Comparison of ENCODE assay signal across 1 cellular context in genomic region chr6:32113386-32114352, GRCh38.
TF ChIP-seq lines count a peak whose summit lies in the region.

No MANE protein-coding gene starts in this region.

TF ChIP-seq in K562, 482 proteins besides CTCF, POLR2A, EP300 and RAD21 (continues in another document):
- TF ChIP-seq RFX1 (IDR thresholded peaks at IDR 0.05) (peak; percentile 96), GABPB1 (CRISPR knock-in tag; IDR thresholded peaks at IDR 0.05) (0 out of 2 replicates have a peak, but pooled peaks have one; percentile 25), ATF4 (CRISPR knock-in tag; IDR thresholded peaks at IDR 0.05) (no peak), CTCFL (IDR thresholded peaks at IDR 0.05; ENCODE audit: borderline replicate concordance, insufficient read depth, low read depth, low read length, poor library complexity, severe bottlenecking) (peak; percentile 52), ZNF639 (CRISPR knock-in tag; conservative IDR thresholded peaks at IDR 0.05 in 1 of 2, IDR thresholded peaks at IDR 0.05 in 1 of 2) (0 out of 4 replicates have a peak, but pooled peaks of 1 of the 2 experiments have one; percentile 24), CHAMP1 (IDR thresholded peaks at IDR 0.05) (no peak), POLR2B (IDR thresholded peaks at IDR 0.05; ENCODE audit: low read depth, partially characterized antibody) (peak; percentile 35), FOXJ3 (CRISPR knock-in tag; IDR thresholded peaks at IDR 0.05) (peak; percentile 96), RBM25 (IDR thresholded peaks at IDR 0.05; ENCODE audit: low read depth, low read length, severe bottlenecking) (peak; percentile 60), ETV1 (tag; conservative IDR thresholded peaks at IDR 0.05; ENCODE audit: low read depth) (0 out of 2 replicates have a peak, but pooled peaks have one; percentile 16), JUN (IDR thresholded peaks at IDR 0.05; ENCODE audit: borderline replicate concordance, low read depth, low read length) (peak; percentile 31; the same call in 1 of the 2 replicates), JUN (CRISPR knock-in tag; IDR thresholded peaks at IDR 0.05; ENCODE audit: borderline replicate concordance) (no peak), COPS2 (conservative IDR thresholded peaks at IDR 0.05) (no peak), NR2C2 (CRISPR knock-in tag; IDR thresholded peaks at IDR 0.05) (no peak), NR2C2 (tag; IDR thresholded peaks at IDR 0.05) (no peak), MAZ (CRISPR knock-in tag; conservative IDR thresholded peaks at IDR 0.05 in 1 of 2, IDR thresholded peaks at IDR 0.05 in 1 of 2) (peak in 1 of 2 experiments; percentile 56; a peak in 1 of 4 replicates), CBX8 (IDR thresholded peaks at IDR 0.05; ENCODE audit: borderline replicate concordance, extremely low read depth, low read depth, low read length, poor library complexity, severe bottlenecking) (no peak), NR0B1 (IDR thresholded peaks at IDR 0.05; ENCODE audit: partially characterized antibody) (no peak), CHD4 (IDR thresholded peaks at IDR 0.05; ENCODE audit: insufficient read depth, insufficient replicate concordance, low read depth, low read length, poor library complexity, severe bottlenecking) (no peak), CCAR2 (IDR thresholded peaks at IDR 0.05; ENCODE audit: low read depth, low read length) (no peak), NFIC (IDR thresholded peaks at IDR 0.05) (0 out of 2 replicates have a peak, but pooled peaks have one; percentile 12), TARDBP (IDR thresholded peaks at IDR 0.05) (0 out of 2 replicates have a peak, but pooled peaks have one; percentile 16), TEAD4 (IDR thresholded peaks at IDR 0.05; ENCODE audit: low read length) (no peak), TEAD4 (CRISPR knock-in tag; IDR thresholded peaks at IDR 0.05; ENCODE audit: borderline replicate concordance) (0 out of 2 replicates have a peak, but pooled peaks have one; percentile 32), POLR2AphosphoS5 (IDR thresholded peaks at IDR 0.05; ENCODE audit: control insufficient read depth, insufficient read depth, low read depth, low read length) (0 out of 2 replicates have a peak, but pooled peaks have one; percentile 10), POLR2G (IDR thresholded peaks at IDR 0.05; ENCODE audit: low read depth, low read length) (peak; percentile 50), ZNF511 (CRISPR knock-in tag; IDR thresholded peaks at IDR 0.05) (no peak), BMI1 (IDR thresholded peaks at IDR 0.05; ENCODE audit: low read length) (0 out of 2 replicates have a peak, but pooled peaks have one; percentile 42), ZNF740 (CRISPR knock-in tag; IDR thresholded peaks at IDR 0.05) (peak; percentile 23; the same call in 1 of the 2 replicates), ZNF740 (tag; IDR thresholded peaks at IDR 0.05) (peak in 1 of 2 experiments; percentile 79; a peak in 2 of 4 replicates), SMC3 (conservative IDR thresholded peaks at IDR 0.05; ENCODE audit: insufficient read depth, low read depth, low read length) (peak; percentile 35), ZMIZ1 (IDR thresholded peaks at IDR 0.05; ENCODE audit: low read depth in 2 of 2, low read length in 2 of 2) (0 out of 4 replicates have a peak, but pooled peaks of 1 of the 2 experiments have one; percentile 26), ZNF146 (CRISPR knock-in tag; IDR thresholded peaks at IDR 0.05; ENCODE audit: unreplicated experiment) (no peak), ARID1B (IDR thresholded peaks at IDR 0.05) (0 out of 2 replicates have a peak, but pooled peaks have one; percentile 22), MEIS2 (IDR thresholded peaks at IDR 0.05; ENCODE audit: partially characterized antibody) (peak; percentile 59), HCFC1 (IDR thresholded peaks at IDR 0.05; ENCODE audit: low read depth, low read length) (peak; percentile 32; the same call in 1 of the 2 replicates), ZC3H4 (CRISPR knock-in tag; IDR thresholded peaks at IDR 0.05; ENCODE audit: borderline replicate concordance) (no peak), E2F8 (IDR thresholded peaks at IDR 0.05; ENCODE audit: low read depth, partially characterized antibody) (peak; percentile 55), CC2D1A (IDR thresholded peaks at IDR 0.05) (peak; percentile 15; the same call in 1 of the 2 replicates), ZNF280A (IDR thresholded peaks at IDR 0.05; ENCODE audit: low read depth, partially characterized antibody) (no peak), TFAP4 (CRISPR knock-in tag; IDR thresholded peaks at IDR 0.05; ENCODE audit: borderline replicate concordance) (peak; percentile 68)
